In the genomic region with DNA sequence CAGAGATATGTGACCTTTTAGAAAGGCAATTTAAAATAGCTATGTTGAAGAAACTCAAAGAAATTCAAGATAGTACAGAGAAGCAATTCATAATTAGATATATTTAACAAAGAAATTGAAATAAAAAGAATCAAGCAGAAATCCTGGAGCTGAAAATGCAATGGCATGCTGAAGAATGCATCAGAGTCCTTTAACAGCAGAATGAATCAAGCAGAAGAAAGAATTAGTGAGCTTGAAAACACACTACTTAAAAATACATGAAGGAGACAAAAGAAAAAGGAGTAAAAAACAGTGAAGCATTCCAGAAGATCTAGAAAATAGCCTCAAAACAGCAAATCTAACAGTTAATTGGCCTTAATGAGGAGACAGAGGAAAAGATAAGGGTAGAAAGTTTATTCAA, we compare ENCODE assay signal across 36 cellular contexts. TPM values are rescaled to one million over a fixed set of nuclear protein-coding genes. Genes with fewer than 3 reads are reported as not detected.
"Had no signal": no experiment of that assay in that cellular context is flagged by ENCODE, and none has a peak within 500 bp of the region (broad histone marks: within the 10 kb centered on the region; RNA-seq: fewer than 3 reads in every experiment).

No MANE protein-coding gene starts in this region.

- H3K9ac ChIP-seq: parathyroid adenoma had no signal

- H3K4me3 ChIP-seq: ovary, psoas muscle, skin epidermis, smooth muscle cell, spleen, suprapubic skin, testis, tibial artery, transverse colon, upper lobe of right lung, uterus had no signal

- H3K4me1 Mint-ChIP-seq: nephron progenitor cell had no signal

- H3K27me3 ChIP-seq: neutrophil, ovary, spleen, suprapubic skin, testis, tibial artery, upper lobe of right lung, uterus had no signal

- H3K27ac ChIP-seq: neutrophil, ovary, parathyroid adenoma, psoas muscle, skin epidermis, spleen, suprapubic skin, testis, tibial artery, transverse colon, upper lobe of right lung, uterus had no signal

- H3K4me2 ChIP-seq: smooth muscle cell had no signal

- H3K36me3 ChIP-seq: neutrophil, ovary, spleen, suprapubic skin, tibial artery, transverse colon, upper lobe of right lung, uterus had no signal

- H3K4me3 Mint-ChIP-seq: naive thymus-derived CD8-positive, alpha-beta T cell; natural killer cell treated with Interleukin-12 subunit alpha and Interleukin-12 subunit beta and Interleukin-15 and Interleukin-18, amount 100 ng/mL, for 72 hours; nephron progenitor cell; neural crest cell; stimulated activated memory B cell treated with anti-CD40 and anti-IgM and Interleukin-4, amounts not matched to agents 10 μg/mL and 1 μg/mL and 100 μg/mL, for 72 hours; stimulated activated naive CD8-positive, alpha-beta T cell treated with anti-CD3 and anti-CD28 coated beads, Interleukin-15, amount 100 ng/mL, for 72 hours; type B pancreatic cell had no signal

- H3K27me3 Mint-ChIP-seq: progenitor cell of endocrine pancreas, type B pancreatic cell had no signal

- DNase-seq: naive thymus-derived CD8-positive, alpha-beta T cell; nephron progenitor cell; nucleus accumbens; ovary; posterior cingulate gyrus; psoas muscle; right cardiac atrium; spleen; stimulated activated CD4-positive, alpha-beta T cell treated with anti-CD3 and anti-CD28 coated beads, Interleukin-12 subunit alpha, Interleukin-12 subunit beta, amount 100 ng/mL, for 4 hours; stimulated activated CD4-positive, alpha-beta T cell treated with anti-CD3 and anti-CD28 coated beads, Interleukin-1b, Interleukin-23, amount 100 ng/mL, for 48 hours; stimulated activated CD4-positive, alpha-beta T cell treated with anti-CD3 and anti-CD28 coated beads, Interleukin-4, amount 100 ng/mL, for 1 hour; stimulated activated CD4-positive, alpha-beta T cell treated with anti-CD3 and anti-CD28 coated beads, Interleukin-4, amount 100 ng/mL, for 4 hours; stimulated activated CD8-positive, alpha-beta memory T cell treated with anti-CD3 and anti-CD28 coated beads, Interleukin-4, amount 100 ng/mL, for 48 hours; stimulated activated naive CD4-positive, alpha-beta T cell; stimulated activated naive CD8-positive, alpha-beta T cell treated with anti-CD3 and anti-CD28 coated beads, Interleukin-15, amount 100 ng/mL, for 72 hours; stimulated activated naive CD8-positive, alpha-beta T cell treated with anti-CD3 and anti-CD28 coated beads, Interleukin-15, Interleukin-2, amounts not matched to agents 100 U/mL and 50 U/mL, for 24 hours; substantia nigra; testis; tibial artery; transverse colon; upper lobe of right lung; uterus had no signal

- ATAC-seq: naive thymus-derived CD8-positive, alpha-beta T cell; natural killer cell treated with Interleukin-12 subunit alpha and Interleukin-12 subunit beta and Interleukin-15 and Interleukin-18, amount 100 ng/mL, for 72 hours; psoas muscle; right cardiac atrium; sciatic nerve; stimulated activated memory B cell treated with anti-CD40 and anti-IgM and Interleukin-4, amounts not matched to agents 10 μg/mL and 1 μg/mL and 100 μg/mL, for 72 hours; stimulated activated naive CD8-positive, alpha-beta T cell treated with anti-CD3 and anti-CD28 coated beads, Interleukin-15, amount 100 ng/mL, for 72 hours; stimulated activated naive CD8-positive, alpha-beta T cell treated with anti-CD3 and anti-CD28 coated beads, Interleukin-15, Interleukin-2, amounts not matched to agents 100 U/mL and 50 U/mL, for 24 hours; upper lobe of right lung had no signal

- H3K4me1 ChIP-seq: testis, uterus had no signal

- H3K27ac Mint-ChIP-seq: naive thymus-derived CD8-positive, alpha-beta T cell; natural killer cell treated with Interleukin-12 subunit alpha and Interleukin-12 subunit beta and Interleukin-15 and Interleukin-18, amount 100 ng/mL, for 72 hours; nephron progenitor cell; progenitor cell of endocrine pancreas; stimulated activated memory B cell treated with anti-CD40 and anti-IgM and Interleukin-4, amounts not matched to agents 10 μg/mL and 1 μg/mL and 100 μg/mL, for 72 hours; stimulated activated naive CD8-positive, alpha-beta T cell treated with anti-CD3 and anti-CD28 coated beads, Interleukin-15, amount 100 ng/mL, for 72 hours; type B pancreatic cell had no signal

- H3K79me2 ChIP-seq: parathyroid adenoma had no signal

- H3K36me3 Mint-ChIP-seq: type B pancreatic cell had no signal

- H3K9me3 ChIP-seq: neutrophil, suprapubic skin, testis, transverse colon, upper lobe of right lung had no signal

- H2AFZ ChIP-seq: parathyroid adenoma had no signal

RNA-seq across cellular contexts. Expression of a gene that starts 20.0 kb away (rescaled TPM):
- total RNA-seq: naive thymus-derived CD8-positive, alpha-beta T cell; natural killer cell treated with Interleukin-12 subunit alpha and Interleukin-12 subunit beta and Interleukin-15 and Interleukin-18, amount 100 ng/mL, for 72 hours; neural crest cell; omental fat pad; progenitor cell of endocrine pancreas; psoas muscle; renal cortical epithelial cell; right cardiac atrium; sciatic nerve; smooth muscle cell; spleen; transverse colon; upper lobe of right lung had no signal
- polyA plus RNA-seq: naive thymus-derived CD8-positive, alpha-beta T cell; psoas muscle; right cardiac atrium; smooth muscle cell; spleen; urinary bladder had no signal
